ENCODE assay signal across 9 cellular contexts in the genomic region with DNA sequence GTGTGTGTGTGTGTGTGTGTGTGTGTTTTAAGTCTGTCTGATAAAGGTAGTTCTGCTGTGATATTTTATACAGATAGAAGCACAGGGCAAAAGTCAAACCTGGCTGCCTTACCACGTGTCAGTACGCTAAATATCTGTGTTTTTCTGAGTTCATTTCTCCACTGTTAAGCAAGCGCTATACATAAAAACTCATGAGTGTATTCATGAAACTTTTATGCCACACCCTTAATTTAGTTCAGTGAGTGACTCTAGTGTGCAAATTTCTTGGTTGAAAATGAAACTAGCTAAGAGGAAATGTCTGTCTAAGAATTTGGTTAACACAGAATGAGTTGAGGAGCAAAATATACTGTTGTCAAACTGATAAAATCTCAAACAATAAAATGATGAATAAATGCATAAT. TPM values are rescaled to one million over a fixed set of nuclear protein-coding genes. Genes with fewer than 3 reads are reported as not detected.
DNase-seq lines count a peak whose midpoint lies in the region; ATAC-seq, FAIRE-seq and TF ChIP-seq lines count a peak whose summit lies in the region.
"Had no signal": no experiment of that assay in that cellular context is flagged by ENCODE, and none has a peak within 500 bp of the region (broad histone marks: within the 10 kb centered on the region; RNA-seq: fewer than 3 reads in every experiment).

No MANE protein-coding gene starts in this region.

- no peaks in the 10 kb centered on the region for H3K79me1 ChIP-seq in trophoblast cell (ENCODE audit: low read length)

- H3K27ac ChIP-seq in endothelial cell of umbilical vein (ENCODE audit: insufficient read depth, low read depth, low read length), result no peak overlapping the region
- no peak overlapping the region for H3K27ac ChIP-seq in trophoblast cell (ENCODE audit: low read depth, low read length)
- H3K27ac ChIP-seq: SJSA1 had no signal

- no peak overlapping the region for H2BK12ac ChIP-seq in trophoblast cell (ENCODE audit: low read length)

- no peaks in the 10 kb centered on the region for H4K20me1 ChIP-seq in endothelial cell of umbilical vein (replicated peaks; ENCODE audit: control insufficient read depth, extremely low read depth, insufficient read depth, low read length)

- H3K14ac ChIP-seq in trophoblast cell (ENCODE audit: low read length), result no peak overlapping the region

- H3K4me3 ChIP-seq in endothelial cell of umbilical vein (replicated peaks in 1 of 3; ENCODE audit: insufficient read depth in 1 of 3, low read depth in 1 of 3, low read length in 3 of 3), result no peak overlapping the region
- no peak overlapping the region for H3K4me3 ChIP-seq in trophoblast cell (ENCODE audit: low read depth, low read length)
- H3K4me3 ChIP-seq: SJSA1 had no signal

- no peaks in the 10 kb centered on the region for H3K9me1 ChIP-seq in endothelial cell of umbilical vein (replicated peaks; ENCODE audit: control insufficient read depth, extremely low read depth, insufficient read depth, low read length)

- BruUV-seq in endothelial cell of umbilical vein (replicated peaks; lab: Mats Ljungman, UMichigan), result no TSS peak

- intact Hi-C loops in endothelial cell of umbilical vein (cut with micrococcal nuclease), result no loop called here

- no peak overlapping the region for H3K18ac ChIP-seq in trophoblast cell (ENCODE audit: low read length)

- H2AFZ ChIP-seq in endothelial cell of umbilical vein (ENCODE audit: low read depth, low read length) (no peak overlapping the region), trophoblast cell (ENCODE audit: insufficient read depth, low read length, poor library complexity) (no peak overlapping the region)

- dilution Hi-C loops in endothelial cell of umbilical vein (cut with MboI; ENCODE audit: extremely low pct_ligation_motif_present, low sequenced_read_pairs), result loop anchor here (25.0 kb wide), 1 partner anchor 282 kb away; no protein-coding TSS in a partner anchor

- H3K9ac ChIP-seq in endothelial cell of umbilical vein (replicated peaks; ENCODE audit: extremely low read depth, insufficient read depth, low read length), result no peak overlapping the region
- no peak overlapping the region for H3K9ac ChIP-seq in trophoblast cell (ENCODE audit: low read length)

- no peak overlapping the region for H4K12ac ChIP-seq in trophoblast cell (ENCODE audit: low read depth, low read length)

- H3K4me2 ChIP-seq in endothelial cell of umbilical vein (ENCODE audit: insufficient read depth, low read length) (peak overlapping the region; percentile 24), trophoblast cell (ENCODE audit: low read length) (no peak overlapping the region)

- DNase-seq in GM12892 (ENCODE audit: insufficient read length), result no peak
- DNase-seq in endothelial cell of umbilical vein (ENCODE audit: low read depth, low spot score), result no peak
- DNase-seq in NCI-H1694 treated with DMSO at 0.1 percent for 48 hours (lab: John Stamatoyannopoulos, UW), result no peak
- DNase-seq in dedifferentiated amniotic fluid mesenchymal stem cell (ENCODE audit: extremely low spot score), result no peak
- no peak for DNase-seq in trophoblast cell
- DNase-seq in NCI-H510A (lab: John Stamatoyannopoulos, UW), result no peak

- ATAC-seq in GM21381 (IDR thresholded peaks at IDR 0.05; ENCODE audit: unreplicated experiment) (peak; percentile 94), HG03460 (IDR thresholded peaks at IDR 0.05; ENCODE audit: unreplicated experiment) (peak; percentile 93)

- H3K79me2 ChIP-seq in endothelial cell of umbilical vein (ENCODE audit: control insufficient read depth, insufficient read depth, low read length) (peaks cover 4% of the 10 kb centered on the region), trophoblast cell (ENCODE audit: control insufficient read depth, insufficient read depth, low read length, poor library complexity) (no peaks in the 10 kb centered on the region)

- H4K91ac ChIP-seq in trophoblast cell (ENCODE audit: low read depth, low read length), result no peak overlapping the region

- TF ChIP-seq CTCF in endothelial cell of umbilical vein (IDR thresholded peaks at IDR 0.05; ENCODE audit: extremely low read depth in 1 of 2, insufficient read depth in 1 of 2, low read depth in 1 of 2, low read length in 2 of 2), result no peak

- H3K23ac ChIP-seq in trophoblast cell (ENCODE audit: low read length), result no peak overlapping the region

- no peak overlapping the region for H4K8ac ChIP-seq in trophoblast cell (ENCODE audit: low read depth, low read length)

- no peak overlapping the region for H2AK5ac ChIP-seq in trophoblast cell (ENCODE audit: low read length)

- CTCF ChIA-PET in endothelial cell of umbilical vein (lab: Charles Lee), result interaction anchor here (0.8 to 3.8 kb wide), 8 partner anchors 11 to 38 kb away, joined by 3 to 27 read pairs (median 6); a partner anchor contains a TSS

- no peaks in the 10 kb centered on the region for H3K9me3 ChIP-seq in endothelial cell of umbilical vein (replicated peaks; ENCODE audit: control insufficient read depth, insufficient read depth, low read length)
- no peaks in the 10 kb centered on the region for H3K9me3 ChIP-seq in trophoblast cell (ENCODE audit: insufficient read depth, low read depth, low read length)
- H3K9me3 ChIP-seq: SJSA1 had no signal

- POLR2A ChIA-PET in endothelial cell of umbilical vein (lab: Charles Lee), result interaction anchor here (0.7 kb wide), 1 partner anchor 11 kb away, joined by 3 read pairs; a partner anchor contains a TSS

- no peak overlapping the region for H2BK120ac ChIP-seq in trophoblast cell (ENCODE audit: insufficient read depth, low read length, poor library complexity)

- peaks cover 12 to 15% of the 10 kb centered on the region in 2 experiments for H3K36me3 ChIP-seq in endothelial cell of umbilical vein (ENCODE audit: control insufficient read depth in 2 of 2, extremely low read depth in 1 of 2, insufficient read depth in 2 of 2, low read length in 2 of 2)
- no peaks in the 10 kb centered on the region for H3K36me3 ChIP-seq in trophoblast cell (ENCODE audit: control insufficient read depth in 1 of 2, insufficient read depth in 2 of 2, low read length in 2 of 2)
- H3K36me3 ChIP-seq: SJSA1 had no signal

- H3K4me1 ChIP-seq in endothelial cell of umbilical vein (ENCODE audit: control insufficient read depth, extremely low read depth, insufficient read depth, low read length) (peaks cover 35% of the 10 kb centered on the region), trophoblast cell (ENCODE audit: control insufficient read depth in 1 of 2, insufficient read depth in 2 of 2, low read length in 2 of 2) (no peaks in the 10 kb centered on the region)
- H3K4me1 ChIP-seq: SJSA1 had no signal

- H3K27me3 ChIP-seq in endothelial cell of umbilical vein (ENCODE audit: control insufficient read depth in 2 of 2, insufficient read depth in 2 of 2, low read length in 2 of 2), result no peaks in the 10 kb centered on the region
- no peaks in the 10 kb centered on the region for H3K27me3 ChIP-seq in trophoblast cell (ENCODE audit: insufficient read depth, low read length)
- H3K27me3 ChIP-seq: SJSA1 had no signal

- TF ChIP-seq POLR2A in GM12892 (IDR thresholded peaks at IDR 0.05; ENCODE audit: low read depth, low read length) (no peak), endothelial cell of umbilical vein (IDR thresholded peaks at IDR 0.05; ENCODE audit: low read depth, low read length) (no peak)

- no peak overlapping the region for H2BK5ac ChIP-seq in trophoblast cell (ENCODE audit: low read depth, low read length, poor library complexity)

- FAIRE-seq in GM12892 (lab: Jason Lieb, UNC) (peak; percentile 68), endothelial cell of umbilical vein (lab: Jason Lieb, UNC) (no peak)

- no CpG with 5 or more reads among the region's 3 CpGs for WGBS in trophoblast cell (ENCODE audit: extremely low coverage, insufficient coverage, insufficient read length)

- H3K4ac ChIP-seq in trophoblast cell (ENCODE audit: low read depth, low read length), result no peak overlapping the region

TF ChIP-seq in endothelial cell of umbilical vein, 7 proteins besides CTCF, POLR2A, EP300 and RAD21:
- TF ChIP-seq, protein P1, sequence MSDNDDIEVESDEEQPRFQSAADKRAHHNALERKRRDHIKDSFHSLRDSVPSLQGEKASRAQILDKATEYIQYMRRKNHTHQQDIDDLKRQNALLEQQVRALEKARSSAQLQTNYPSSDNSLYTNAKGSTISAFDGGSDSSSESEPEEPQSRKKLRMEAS (IDR thresholded peaks at IDR 0.05; ENCODE audit: insufficient read depth, insufficient read length), result no peak
- TF ChIP-seq FOS (IDR thresholded peaks at IDR 0.05; ENCODE audit: borderline replicate concordance, insufficient read depth, low read length) (no peak), EZH2 (IDR thresholded peaks at IDR 0.05; ENCODE audit: borderline replicate concordance, low read depth, low read length, severe bottlenecking) (no peak)

RNA-seq across cellular contexts. Expression of a gene that starts 11.2 kb away (rescaled TPM):
- polyA plus RNA-seq in GM12892 (2012; ENCODE audit: missing spikeins), result 7.7 TPM
- total RNA-seq in endothelial cell of umbilical vein, result 31.1 and 37.6 TPM in 2 replicates
- polyA plus RNA-seq in endothelial cell of umbilical vein, result 15.7 and 16.4 TPM in 2 replicates
- polyA plus RNA-seq in endothelial cell of umbilical vein (2011; cell fraction: cytosol; rRNA removed), result 12.2 and 15.1 TPM in 2 replicates
- 37.5 and 37.8 TPM in 2 replicates for polyA plus RNA-seq in endothelial cell of umbilical vein (2011; cell fraction: nucleus; rRNA removed)
- 13.6 and 15.2 TPM in 2 replicates for polyA plus RNA-seq in endothelial cell of umbilical vein (2012)
- 41.1 and 46.4 TPM in 2 replicates for polyA minus RNA-seq in endothelial cell of umbilical vein
- 2.8 TPM for polyA minus RNA-seq in endothelial cell of umbilical vein (2011; cell fraction: cytosol; rRNA and poly(A)+ RNA removed)
- polyA minus RNA-seq in endothelial cell of umbilical vein (2011; cell fraction: nucleus; rRNA and poly(A)+ RNA removed), result 26.4 and 37.2 TPM in 2 replicates
- polyA plus RNA-seq in trophoblast cell (2013), result 0.24 and 0.29 TPM in 2 replicates
